ENCODE assay signal across 1 cellular context in the genomic region with DNA sequence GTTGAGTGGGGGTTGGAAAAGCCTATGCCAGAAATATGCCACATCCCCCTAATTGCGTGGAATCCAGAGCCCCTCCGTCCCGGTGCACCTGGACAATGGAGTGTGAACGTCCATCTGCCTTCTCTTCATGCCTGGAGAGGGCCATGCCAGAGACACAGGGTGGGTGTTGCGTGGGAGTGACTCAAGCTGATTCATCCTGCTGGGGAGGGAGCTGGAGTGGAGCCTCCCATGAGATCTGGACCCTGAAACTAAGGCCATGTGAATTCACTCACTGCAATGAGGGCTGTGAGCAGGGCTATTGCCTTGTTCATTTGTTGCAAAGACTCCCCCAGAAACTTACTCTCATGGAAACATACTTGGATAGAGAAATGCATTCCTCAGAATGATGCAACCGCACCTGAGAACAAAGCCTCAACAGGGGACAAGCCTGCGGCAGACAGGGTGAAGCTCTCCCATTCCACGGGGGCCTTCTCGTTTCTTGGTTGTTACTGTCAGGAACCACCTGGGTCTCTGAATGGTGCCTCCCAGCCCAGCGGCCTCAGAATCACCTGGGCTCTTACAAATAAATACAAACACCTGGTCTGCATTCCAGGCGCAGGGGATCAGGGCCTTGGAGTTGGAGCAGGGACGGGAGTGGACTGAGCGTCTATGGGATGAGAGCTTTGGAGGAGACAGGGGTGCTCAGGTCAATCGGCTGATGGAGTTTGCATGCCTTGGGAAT.
TF ChIP-seq lines count a peak whose summit lies in the region.

No MANE protein-coding gene starts in this region.

TF ChIP-seq in WTC11, 78 proteins besides CTCF, POLR2A, EP300 and RAD21 (continued from another document):
- TF ChIP-seq, protein P1, sequence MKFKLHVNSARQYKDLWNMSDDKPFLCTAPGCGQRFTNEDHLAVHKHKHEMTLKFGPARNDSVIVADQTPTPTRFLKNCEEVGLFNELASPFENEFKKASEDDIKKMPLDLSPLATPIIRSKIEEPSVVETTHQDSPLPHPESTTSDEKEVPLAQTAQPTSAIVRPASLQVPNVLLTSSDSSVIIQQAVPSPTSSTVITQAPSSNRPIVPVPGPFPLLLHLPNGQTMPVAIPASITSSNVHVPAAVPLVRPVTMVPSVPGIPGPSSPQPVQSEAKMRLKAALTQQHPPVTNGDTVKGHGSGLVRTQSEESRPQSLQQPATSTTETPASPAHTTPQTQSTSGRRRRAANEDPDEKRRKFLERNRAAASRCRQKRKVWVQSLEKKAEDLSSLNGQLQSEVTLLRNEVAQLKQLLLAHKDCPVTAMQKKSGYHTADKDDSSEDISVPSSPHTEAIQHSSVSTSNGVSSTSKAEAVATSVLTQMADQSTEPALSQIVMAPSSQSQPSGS (CRISPR knock-in tag; IDR thresholded peaks at IDR 0.05; ENCODE audit: borderline replicate concordance, low read depth), result no peak
- no peak for TF ChIP-seq FOXJ3 (CRISPR knock-in tag; IDR thresholded peaks at IDR 0.05; ENCODE audit: borderline replicate concordance)
- TF ChIP-seq, protein P2, sequence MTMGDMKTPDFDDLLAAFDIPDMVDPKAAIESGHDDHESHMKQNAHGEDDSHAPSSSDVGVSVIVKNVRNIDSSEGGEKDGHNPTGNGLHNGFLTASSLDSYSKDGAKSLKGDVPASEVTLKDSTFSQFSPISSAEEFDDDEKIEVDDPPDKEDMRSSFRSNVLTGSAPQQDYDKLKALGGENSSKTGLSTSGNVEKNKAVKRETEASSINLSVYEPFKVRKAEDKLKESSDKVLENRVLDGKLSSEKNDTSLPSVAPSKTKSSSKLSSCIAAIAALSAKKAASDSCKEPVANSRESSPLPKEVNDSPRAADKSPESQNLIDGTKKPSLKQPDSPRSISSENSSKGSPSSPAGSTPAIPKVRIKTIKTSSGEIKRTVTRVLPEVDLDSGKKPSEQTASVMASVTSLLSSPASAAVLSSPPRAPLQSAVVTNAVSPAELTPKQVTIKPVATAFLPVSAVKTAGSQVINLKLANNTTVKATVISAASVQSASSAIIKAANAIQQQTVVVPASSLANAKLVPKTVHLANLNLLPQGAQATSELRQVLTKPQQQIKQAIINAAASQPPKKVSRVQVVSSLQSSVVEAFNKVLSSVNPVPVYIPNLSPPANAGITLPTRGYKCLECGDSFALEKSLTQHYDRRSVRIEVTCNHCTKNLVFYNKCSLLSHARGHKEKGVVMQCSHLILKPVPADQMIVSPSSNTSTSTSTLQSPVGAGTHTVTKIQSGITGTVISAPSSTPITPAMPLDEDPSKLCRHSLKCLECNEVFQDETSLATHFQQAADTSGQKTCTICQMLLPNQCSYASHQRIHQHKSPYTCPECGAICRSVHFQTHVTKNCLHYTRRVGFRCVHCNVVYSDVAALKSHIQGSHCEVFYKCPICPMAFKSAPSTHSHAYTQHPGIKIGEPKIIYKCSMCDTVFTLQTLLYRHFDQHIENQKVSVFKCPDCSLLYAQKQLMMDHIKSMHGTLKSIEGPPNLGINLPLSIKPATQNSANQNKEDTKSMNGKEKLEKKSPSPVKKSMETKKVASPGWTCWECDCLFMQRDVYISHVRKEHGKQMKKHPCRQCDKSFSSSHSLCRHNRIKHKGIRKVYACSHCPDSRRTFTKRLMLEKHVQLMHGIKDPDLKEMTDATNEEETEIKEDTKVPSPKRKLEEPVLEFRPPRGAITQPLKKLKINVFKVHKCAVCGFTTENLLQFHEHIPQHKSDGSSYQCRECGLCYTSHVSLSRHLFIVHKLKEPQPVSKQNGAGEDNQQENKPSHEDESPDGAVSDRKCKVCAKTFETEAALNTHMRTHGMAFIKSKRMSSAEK (CRISPR knock-in tag; IDR thresholded peaks at IDR 0.05; ENCODE audit: borderline replicate concordance), result no peak
- TF ChIP-seq TEAD4 (CRISPR knock-in tag; IDR thresholded peaks at IDR 0.05), result no peak
- TF ChIP-seq MXD4 (CRISPR knock-in tag; IDR thresholded peaks at IDR 0.05; ENCODE audit: borderline replicate concordance), result no peak
- TF ChIP-seq, protein P3, sequence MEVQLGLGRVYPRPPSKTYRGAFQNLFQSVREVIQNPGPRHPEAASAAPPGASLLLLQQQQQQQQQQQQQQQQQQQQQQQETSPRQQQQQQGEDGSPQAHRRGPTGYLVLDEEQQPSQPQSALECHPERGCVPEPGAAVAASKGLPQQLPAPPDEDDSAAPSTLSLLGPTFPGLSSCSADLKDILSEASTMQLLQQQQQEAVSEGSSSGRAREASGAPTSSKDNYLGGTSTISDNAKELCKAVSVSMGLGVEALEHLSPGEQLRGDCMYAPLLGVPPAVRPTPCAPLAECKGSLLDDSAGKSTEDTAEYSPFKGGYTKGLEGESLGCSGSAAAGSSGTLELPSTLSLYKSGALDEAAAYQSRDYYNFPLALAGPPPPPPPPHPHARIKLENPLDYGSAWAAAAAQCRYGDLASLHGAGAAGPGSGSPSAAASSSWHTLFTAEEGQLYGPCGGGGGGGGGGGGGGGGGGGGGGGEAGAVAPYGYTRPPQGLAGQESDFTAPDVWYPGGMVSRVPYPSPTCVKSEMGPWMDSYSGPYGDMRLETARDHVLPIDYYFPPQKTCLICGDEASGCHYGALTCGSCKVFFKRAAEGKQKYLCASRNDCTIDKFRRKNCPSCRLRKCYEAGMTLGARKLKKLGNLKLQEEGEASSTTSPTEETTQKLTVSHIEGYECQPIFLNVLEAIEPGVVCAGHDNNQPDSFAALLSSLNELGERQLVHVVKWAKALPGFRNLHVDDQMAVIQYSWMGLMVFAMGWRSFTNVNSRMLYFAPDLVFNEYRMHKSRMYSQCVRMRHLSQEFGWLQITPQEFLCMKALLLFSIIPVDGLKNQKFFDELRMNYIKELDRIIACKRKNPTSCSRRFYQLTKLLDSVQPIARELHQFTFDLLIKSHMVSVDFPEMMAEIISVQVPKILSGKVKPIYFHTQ (CRISPR knock-in tag; IDR thresholded peaks at IDR 0.05), result no peak
- TF ChIP-seq ZNF121 (CRISPR knock-in tag; IDR thresholded peaks at IDR 0.05), result no peak
- TF ChIP-seq, protein P4, sequence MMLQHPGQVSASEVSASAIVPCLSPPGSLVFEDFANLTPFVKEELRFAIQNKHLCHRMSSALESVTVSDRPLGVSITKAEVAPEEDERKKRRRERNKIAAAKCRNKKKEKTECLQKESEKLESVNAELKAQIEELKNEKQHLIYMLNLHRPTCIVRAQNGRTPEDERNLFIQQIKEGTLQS (CRISPR knock-in tag; conservative IDR thresholded peaks at IDR 0.05), result peak; percentile 68
- TF ChIP-seq ZNF423 (CRISPR knock-in tag; IDR thresholded peaks at IDR 0.05), result peak; percentile 63; the same call in 1 of the 2 replicates
- TF ChIP-seq, protein P5, sequence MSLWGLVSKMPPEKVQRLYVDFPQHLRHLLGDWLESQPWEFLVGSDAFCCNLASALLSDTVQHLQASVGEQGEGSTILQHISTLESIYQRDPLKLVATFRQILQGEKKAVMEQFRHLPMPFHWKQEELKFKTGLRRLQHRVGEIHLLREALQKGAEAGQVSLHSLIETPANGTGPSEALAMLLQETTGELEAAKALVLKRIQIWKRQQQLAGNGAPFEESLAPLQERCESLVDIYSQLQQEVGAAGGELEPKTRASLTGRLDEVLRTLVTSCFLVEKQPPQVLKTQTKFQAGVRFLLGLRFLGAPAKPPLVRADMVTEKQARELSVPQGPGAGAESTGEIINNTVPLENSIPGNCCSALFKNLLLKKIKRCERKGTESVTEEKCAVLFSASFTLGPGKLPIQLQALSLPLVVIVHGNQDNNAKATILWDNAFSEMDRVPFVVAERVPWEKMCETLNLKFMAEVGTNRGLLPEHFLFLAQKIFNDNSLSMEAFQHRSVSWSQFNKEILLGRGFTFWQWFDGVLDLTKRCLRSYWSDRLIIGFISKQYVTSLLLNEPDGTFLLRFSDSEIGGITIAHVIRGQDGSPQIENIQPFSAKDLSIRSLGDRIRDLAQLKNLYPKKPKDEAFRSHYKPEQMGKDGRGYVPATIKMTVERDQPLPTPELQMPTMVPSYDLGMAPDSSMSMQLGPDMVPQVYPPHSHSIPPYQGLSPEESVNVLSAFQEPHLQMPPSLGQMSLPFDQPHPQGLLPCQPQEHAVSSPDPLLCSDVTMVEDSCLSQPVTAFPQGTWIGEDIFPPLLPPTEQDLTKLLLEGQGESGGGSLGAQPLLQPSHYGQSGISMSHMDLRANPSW (CRISPR knock-in tag; conservative IDR thresholded peaks at IDR 0.05; ENCODE audit: low read depth), result no peak
